Comparison of ENCODE assay signal across 13 cellular contexts in the genomic region with DNA sequence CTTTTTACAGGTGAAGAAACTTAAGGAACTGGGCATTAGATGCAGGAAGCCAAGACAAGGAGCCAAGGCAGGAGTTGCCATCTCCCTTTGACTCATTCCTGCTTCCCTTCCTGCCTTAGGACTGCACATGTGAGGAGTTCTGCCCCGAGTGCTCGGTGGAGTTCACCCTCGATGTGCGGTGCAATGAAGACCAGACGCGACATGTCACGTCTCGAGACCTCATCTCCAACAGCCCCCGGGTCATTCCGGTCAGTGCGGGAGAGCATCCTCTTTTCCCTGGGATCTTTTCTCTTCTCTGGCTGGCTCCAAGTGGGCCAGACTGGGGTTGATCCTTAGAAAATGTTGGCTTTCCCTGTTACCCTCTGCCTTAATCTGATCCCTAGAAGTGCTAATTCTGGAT.
"Had no signal": no experiment of that assay in that cellular context is flagged by ENCODE, and none has a peak within 500 bp of the region (broad histone marks: within the 10 kb centered on the region; RNA-seq: fewer than 3 reads in every experiment).

No MANE protein-coding gene starts in this region.

- H3K4me3 Mint-ChIP-seq: nephron; stimulated activated effector memory CD8-positive, alpha-beta T cell treated with anti-CD3 and anti-CD28 coated beads, Interleukin-12 subunit alpha, Interleukin-12 subunit beta, amount 100 ng/mL, for 72 hours had no signal

- ATAC-seq: esophagus mucosa; sciatic nerve; stimulated activated effector memory CD8-positive, alpha-beta T cell treated with anti-CD3 and anti-CD28 coated beads, Interleukin-12 subunit alpha, Interleukin-12 subunit beta, amount 100 ng/mL, for 72 hours; stimulated activated naive CD8-positive, alpha-beta T cell treated with anti-CD3 and anti-CD28 coated beads, Interleukin-15, Interleukin-2, amounts not matched to agents 100 U/mL and 50 U/mL, for 24 hours had no signal

- H3K9me3 Mint-ChIP-seq: naive B cell; nephron; stimulated activated effector memory CD8-positive, alpha-beta T cell treated with anti-CD3 and anti-CD28 coated beads, Interleukin-12 subunit alpha, Interleukin-12 subunit beta, amount 100 ng/mL, for 72 hours had no signal

- H3K27me3 Mint-ChIP-seq: naive B cell had no signal

- DNase-seq: central memory CD4-positive, alpha-beta T cell; effector memory CD4-positive, alpha-beta T cell; left ventricle myocardium superior; mesendoderm; naive B cell; posterior cingulate gyrus; stimulated activated CD4-positive, alpha-beta T cell treated with anti-CD3 and anti-CD28 coated beads, Interleukin-2, amount 100 ng/mL, for 48 hours; stimulated activated naive CD8-positive, alpha-beta T cell treated with anti-CD3 and anti-CD28 coated beads, Interleukin-15, Interleukin-2, amounts not matched to agents 100 U/mL and 50 U/mL, for 24 hours; upper lobe of right lung had no signal
